Comparison of ENCODE assay signal across 13 cellular contexts in genomic region chr14:59352951-59353350, GRCh38.
"Had no signal": no experiment of that assay in that cellular context is flagged by ENCODE, and none has a peak within 500 bp of the region (broad histone marks: within the 10 kb centered on the region; RNA-seq: fewer than 3 reads in every experiment).

No MANE protein-coding gene starts in this region.

- DNase-seq: activated CD4-positive, alpha-beta T cell treated with anti-CD3 and anti-CD28 coated beads for 1 hour; activated CD4-positive, alpha-beta T cell treated with anti-CD3 and anti-CD28 coated beads, Interleukin-2, amount 50 U/mL, for 48 hours; activated naive CD4-positive, alpha-beta T cell treated with anti-CD3 and anti-CD28 coated beads, Interleukin-2, amount 50 U/mL, for 16 hours; dorsolateral prefrontal cortex; hippocampal formation; ovary; stimulated activated CD4-positive, alpha-beta T cell treated with anti-CD3 and anti-CD28 coated beads, Interleukin-12 subunit alpha, Interleukin-12 subunit beta, amount 100 ng/mL, for 4 hours; stimulated activated CD4-positive, alpha-beta T cell treated with anti-CD3 and anti-CD28 coated beads, Interleukin-2, amount 100 ng/mL, for 24 hours; T-cell; T1000 had no signal

- H3K9me3 ChIP-seq: ovary, tibial nerve, vagina had no signal

- ATAC-seq: T-cell had no signal

- H3K4me3 Mint-ChIP-seq: T-cell had no signal

- H3K27me3 ChIP-seq: cardiac muscle cell, dorsolateral prefrontal cortex, ovary, tibial nerve, vagina had no signal

- H3K27ac ChIP-seq: cardiac muscle cell, ovary, tibial nerve, vagina had no signal

- H3K4me3 ChIP-seq: cardiac muscle cell, dorsolateral prefrontal cortex, ovary, tibial nerve, vagina had no signal

- H3K27me3 Mint-ChIP-seq: T-cell had no signal

- H3K27ac Mint-ChIP-seq: T-cell had no signal

- H3K9me3 Mint-ChIP-seq: T-cell had no signal

- H3K36me3 ChIP-seq: ovary had no signal
